3 cellular contexts compared by ENCODE assay signal in the genomic region with DNA sequence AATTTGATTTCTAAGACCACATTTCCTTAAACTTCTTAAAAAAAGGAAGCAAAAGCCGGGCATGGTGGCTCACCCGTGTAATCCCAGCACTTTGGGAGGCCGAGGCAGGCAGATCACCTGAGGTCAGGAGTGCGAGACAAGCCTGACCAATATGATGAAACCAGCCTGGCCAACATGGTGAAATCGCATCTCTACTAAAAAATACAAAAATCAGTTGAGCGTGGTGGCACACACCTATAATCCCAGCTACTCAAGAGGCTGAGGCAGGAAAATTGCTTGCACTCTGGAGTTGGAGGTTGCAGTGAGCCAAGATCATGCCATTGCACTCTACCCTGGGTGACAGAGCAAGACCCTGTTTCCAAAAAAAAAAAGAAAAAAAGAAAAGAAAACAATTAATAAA. TPM values are rescaled to one million over a fixed set of nuclear protein-coding genes. Genes with fewer than 3 reads are reported as not detected.
"Had no signal": no experiment of that assay in that cellular context is flagged by ENCODE, and none has a peak within 500 bp of the region (broad histone marks: within the 10 kb centered on the region; RNA-seq: fewer than 3 reads in every experiment).

No MANE protein-coding gene starts in this region.

RNA-seq across cellular contexts. Expression of a gene that starts 3.2 kb away (rescaled TPM):
- total RNA-seq: thoracic aorta, tibial nerve, vagina had no signal
